17 cellular contexts compared by ENCODE assay signal in genomic region chr9:76560481-76560891, GRCh38.
DNase-seq lines count a peak whose midpoint lies in the region; ATAC-seq and TF ChIP-seq lines count a peak whose summit lies in the region.
"Had no signal": no experiment of that assay in that cellular context is flagged by ENCODE, and none has a peak within 500 bp of the region (broad histone marks: within the 10 kb centered on the region; RNA-seq: fewer than 3 reads in every experiment).

No MANE protein-coding gene starts in this region.

- no peaks in the 10 kb centered on the region for H3K36me3 ChIP-seq in body of pancreas (replicated peaks in 1 of 2; ENCODE audit: insufficient read depth in 1 of 2, low read depth in 2 of 2)
- no peaks in the 10 kb centered on the region for H3K36me3 ChIP-seq in CD8-positive, alpha-beta T cell (ENCODE audit: insufficient read depth, low read length)
- H3K36me3 ChIP-seq: gastroesophageal sphincter had no signal

- no peaks in the 10 kb centered on the region for H3K27me3 ChIP-seq in body of pancreas
- no peaks in the 10 kb centered on the region for H3K27me3 ChIP-seq in CD8-positive, alpha-beta T cell (ENCODE audit: insufficient read depth, low read length)
- H3K27me3 ChIP-seq: gastroesophageal sphincter had no signal

- no peaks in the 10 kb centered on the region for H3K4me1 Mint-ChIP-seq in endothelial cell (ENCODE audit: unreplicated experiment)
- no peaks in the 10 kb centered on the region for H3K4me1 Mint-ChIP-seq in CD8-positive, alpha-beta T cell (ENCODE audit: low read depth)
- H3K4me1 Mint-ChIP-seq: nephron progenitor cell had no signal

- in situ Hi-C loops in ACHN (cut with HindIII; ENCODE audit: low pct_ligation_motif_present, low pct_unique_long_range_greater_than_20kb, low sequenced_read_pairs) = no loop called here

- no peak overlapping the region for H3K4me3 Mint-ChIP-seq in endothelial cell (ENCODE audit: unreplicated experiment)
- H3K4me3 Mint-ChIP-seq in CD8-positive, alpha-beta T cell = no peak overlapping the region
- H3K4me3 Mint-ChIP-seq: nephron progenitor cell; T-helper 2 cell treated with Interferon-gamma antibody and Interleukin-4, amounts not matched to agents 5 μg/mL and 100 μg/mL, for 36 hours had no signal

- DNase-seq in ACHN (peak; percentile 13), HS-27A (ENCODE audit: low read depth) (peak; percentile 39), body of pancreas (peak; percentile 16 to 29 (median 28)), kidney glomerular epithelial cell (lab: John Stamatoyannopoulos, UW) (peak; percentile 15), endothelial cell (ENCODE audit: low spot score) (no peak), DMS153 treated with DMSO at 0.1 percent for 48 hours (lab: John Stamatoyannopoulos, UW; ENCODE audit: unreplicated experiment) (no peak)
- DNase-seq in CD8-positive, alpha-beta T cell = no peak
- DNase-seq: activated CD4-positive, alpha-beta T cell treated with anti-CD3 and anti-CD28 coated beads, Interleukin-2, amount 50 U/mL, for 48 hours; activated effector memory CD4-positive, alpha-beta T cell treated with anti-CD3 and anti-CD28 coated beads, Interleukin-2, amount 50 U/mL, for 16 hours; Kasumi-1; NCI-H2171 treated with DMSO at 0.1 percent for 48 hours; nephron progenitor cell had no signal

- POLR2A ChIA-PET in CD8-positive, alpha-beta T cell (lab: Charles Lee) = no interaction called here

- no peaks in the 10 kb centered on the region for H3K9me3 ChIP-seq in body of pancreas
- no peaks in the 10 kb centered on the region for H3K9me3 ChIP-seq in CD8-positive, alpha-beta T cell (ENCODE audit: low read length)
- H3K9me3 ChIP-seq: gastroesophageal sphincter had no signal

- ATAC-seq in body of pancreas = peak; percentile 65
- no peak for ATAC-seq in CD8-positive, alpha-beta T cell
- no peak for ATAC-seq in GM21825 (IDR thresholded peaks at IDR 0.05; ENCODE audit: unreplicated experiment)
- ATAC-seq: gastroesophageal sphincter, left lobe of liver had no signal

- CTCF ChIA-PET in CD8-positive, alpha-beta T cell (lab: Charles Lee) = no interaction called here

- intact Hi-C loops in body of pancreas (cut with DNase I) = no loop called here
- intact Hi-C loops in CD8-positive, alpha-beta T cell (cut with DNase I, micrococcal nuclease) = no loop called here

- no peak overlapping the region for H3K27ac Mint-ChIP-seq in endothelial cell (ENCODE audit: unreplicated experiment)
- H3K27ac Mint-ChIP-seq in CD8-positive, alpha-beta T cell = no peak overlapping the region
- H3K27ac Mint-ChIP-seq: nephron progenitor cell; T-helper 2 cell treated with Interferon-gamma antibody and Interleukin-4, amounts not matched to agents 5 μg/mL and 100 μg/mL, for 36 hours had no signal

- H3K4me3 ChIP-seq in body of pancreas = no peak overlapping the region
- H3K4me3 ChIP-seq in CD8-positive, alpha-beta T cell (ENCODE audit: low read depth, low read length) = no peak overlapping the region
- H3K4me3 ChIP-seq: coronary artery, gastroesophageal sphincter had no signal

- no peaks in the 10 kb centered on the region for H3K27me3 Mint-ChIP-seq in endothelial cell (ENCODE audit: unreplicated experiment)
- no peaks in the 10 kb centered on the region for H3K27me3 Mint-ChIP-seq in CD8-positive, alpha-beta T cell (ENCODE audit: low read depth)

- TF ChIP-seq POLR2A in body of pancreas (IDR thresholded peaks at IDR 0.05) = no peak

- peak overlapping the region in 2 of 4 donors; percentile 7 to 29 for H3K27ac ChIP-seq in body of pancreas
- no peak overlapping the region for H3K27ac ChIP-seq in CD8-positive, alpha-beta T cell (ENCODE audit: low read depth, low read length)
- H3K27ac ChIP-seq: coronary artery had no signal

- TF ChIP-seq CTCF in body of pancreas (IDR thresholded peaks at IDR 0.05) (no peak), endothelial cell (IDR thresholded peaks at IDR 0.05; ENCODE audit: unreplicated experiment) (no peak)
- TF ChIP-seq CTCF in CD8-positive, alpha-beta T cell (IDR thresholded peaks at IDR 0.05) = no peak

- H3K9me3 Mint-ChIP-seq in endothelial cell (ENCODE audit: unreplicated experiment) = no peaks in the 10 kb centered on the region
- no peaks in the 10 kb centered on the region for H3K9me3 Mint-ChIP-seq in CD8-positive, alpha-beta T cell

- no peaks in the 10 kb centered on the region for H3K36me3 Mint-ChIP-seq in endothelial cell (ENCODE audit: low read depth, unreplicated experiment)
- no peaks in the 10 kb centered on the region for H3K36me3 Mint-ChIP-seq in CD8-positive, alpha-beta T cell

- H3K4me1 ChIP-seq in body of pancreas = peaks cover 5% of the 10 kb centered on the region
- no peaks in the 10 kb centered on the region for H3K4me1 ChIP-seq in CD8-positive, alpha-beta T cell (ENCODE audit: insufficient read depth, low read length)

- WGBS in body of pancreas, 2 donors = 56 to 58% methylated on average over 4 of the region's 4 CpGs

Comparison
In these comparisons a context has a peak if more than half of its experiments do, and no peak if none do; other contexts are left out.
1. DNase-seq: peak in ACHN (single experiment), HS-27A (single experiment), body of pancreas (4 of 4) and kidney glomerular epithelial cell (single experiment); none in endothelial cell (single experiment), DMS153 treated with DMSO at 0.1 percent for 48 hours (single experiment) and CD8-positive, alpha-beta T cell (0 of 7).